ENCODE assay signal across 2 cellular contexts in genomic region chr7:155300641-155301452, GRCh38.
A peak's percentile ranks its signal among the peaks of the same experiment; 100 is the strongest.
TF ChIP-seq lines count a peak whose summit lies in the region.

No MANE protein-coding gene starts in this region.

TF ChIP-seq in IMR-90, 13 proteins besides CTCF, POLR2A, EP300 and RAD21:
- TF ChIP-seq MAFK (IDR thresholded peaks at IDR 0.05; ENCODE audit: low read depth, low read length) (no peak), USF2 (IDR thresholded peaks at IDR 0.05; ENCODE audit: low read depth, low read length) (peak; percentile 35; the same call in 1 of the 2 replicates), CEBPB (IDR thresholded peaks at IDR 0.05; ENCODE audit: low read depth, low read length) (no peak), BHLHE40 (IDR thresholded peaks at IDR 0.05; ENCODE audit: low read depth, low read length) (no peak)

TF ChIP-seq in K562, 482 proteins besides CTCF, POLR2A, EP300 and RAD21 (continues in another document):
- peak; percentile 84 for TF ChIP-seq MEIS2 (IDR thresholded peaks at IDR 0.05; ENCODE audit: partially characterized antibody)
- TF ChIP-seq CREBBP (IDR thresholded peaks at IDR 0.05; ENCODE audit: low read depth, low read length), result no peak
- no peak for TF ChIP-seq HNRNPLL (IDR thresholded peaks at IDR 0.05; ENCODE audit: low read depth, low read length, poor library complexity, severe bottlenecking)
- 0 out of 2 replicates have a peak, but pooled peaks have one; percentile 27 for TF ChIP-seq ZC3H4 (CRISPR knock-in tag; IDR thresholded peaks at IDR 0.05; ENCODE audit: borderline replicate concordance)
- no peak for TF ChIP-seq ETV1 (tag; conservative IDR thresholded peaks at IDR 0.05; ENCODE audit: low read depth)
- TF ChIP-seq CREM (IDR thresholded peaks at IDR 0.05; ENCODE audit: low read depth), result no peak
- no peak for TF ChIP-seq ILK (tag; IDR thresholded peaks at IDR 0.05; ENCODE audit: borderline replicate concordance, low read depth)
- no peak for TF ChIP-seq ZNF3 (CRISPR knock-in tag; IDR thresholded peaks at IDR 0.05)
- TF ChIP-seq USF2 (CRISPR knock-in tag; IDR thresholded peaks at IDR 0.05), result peak; percentile 83
- TF ChIP-seq RAD51 (IDR thresholded peaks at IDR 0.05; ENCODE audit: borderline replicate concordance, low read depth), result peak; percentile 76
- TF ChIP-seq, protein P1, sequence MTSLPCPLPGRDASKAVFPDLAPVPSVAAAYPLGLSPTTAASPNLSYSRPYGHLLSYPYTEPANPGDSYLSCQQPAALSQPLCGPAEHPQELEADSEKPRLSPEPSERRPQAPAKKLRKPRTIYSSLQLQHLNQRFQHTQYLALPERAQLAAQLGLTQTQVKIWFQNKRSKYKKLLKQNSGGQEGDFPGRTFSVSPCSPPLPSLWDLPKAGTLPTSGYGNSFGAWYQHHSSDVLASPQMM (CRISPR knock-in tag; IDR thresholded peaks at IDR 0.05), result no peak
- no peak for TF ChIP-seq ARID1B (IDR thresholded peaks at IDR 0.05)
- no peak for TF ChIP-seq SRF (CRISPR knock-in tag; IDR thresholded peaks at IDR 0.05)
- peak in 1 of 2 experiments; percentile 13 for TF ChIP-seq E2F6 (IDR thresholded peaks at IDR 0.05; ENCODE audit: borderline replicate concordance in 1 of 2, extremely low read depth in 1 of 2, insufficient read depth in 1 of 2, insufficient read length in 1 of 2, low read depth in 1 of 2, low read length in 1 of 2, poor library complexity in 1 of 2, severe bottlenecking in 1 of 2)
- peak; percentile 32; the same call in 1 of the 2 replicates for TF ChIP-seq MAX (CRISPR knock-in tag; IDR thresholded peaks at IDR 0.05)
- TF ChIP-seq CBX2 (IDR thresholded peaks at IDR 0.05; ENCODE audit: insufficient read depth, low read length, poor library complexity, severe bottlenecking), result no peak
- peak; percentile 13; the same call in 1 of the 2 replicates for TF ChIP-seq CREB1 (IDR thresholded peaks at IDR 0.05)
- TF ChIP-seq CREB1 (CRISPR knock-in tag; IDR thresholded peaks at IDR 0.05), result no peak
- TF ChIP-seq ZNF75A (CRISPR knock-in tag; IDR thresholded peaks at IDR 0.05), result no peak
- no peak for TF ChIP-seq ETV5 (CRISPR knock-in tag; IDR thresholded peaks at IDR 0.05; ENCODE audit: low read depth)
- no peak for TF ChIP-seq FOXK2 (conservative IDR thresholded peaks at IDR 0.05 in 1 of 2, IDR thresholded peaks at IDR 0.05 in 1 of 2; ENCODE audit: low read depth in 2 of 2)
- TF ChIP-seq KAT8 (IDR thresholded peaks at IDR 0.05; ENCODE audit: low read depth), result no peak
- no peak for TF ChIP-seq MLLT1 (IDR thresholded peaks at IDR 0.05)
- no peak; a peak in 2 of 4 replicates for TF ChIP-seq SIN3A (IDR thresholded peaks at IDR 0.05; ENCODE audit: borderline replicate concordance in 2 of 2, control insufficient read depth in 1 of 2, low read depth in 2 of 2, low read length in 2 of 2)
- TF ChIP-seq ZNF507 (tag; conservative IDR thresholded peaks at IDR 0.05), result no peak
- no peak for TF ChIP-seq HEY1 (CRISPR knock-in tag; IDR thresholded peaks at IDR 0.05; ENCODE audit: borderline replicate concordance)
- no peak for TF ChIP-seq FOXA3 (CRISPR knock-in tag; conservative IDR thresholded peaks at IDR 0.05 in 1 of 2, IDR thresholded peaks at IDR 0.05 in 1 of 2)
- TF ChIP-seq U2AF2 (optimal IDR thresholded peaks at IDR 0.05; ENCODE audit: low read depth, low read length), result no peak
- TF ChIP-seq ZC3H8 (IDR thresholded peaks at IDR 0.05), result no peak
- no peak for TF ChIP-seq AFF4 (CRISPR knock-in tag; IDR thresholded peaks at IDR 0.05)
- TF ChIP-seq CEBPZ (IDR thresholded peaks at IDR 0.05; ENCODE audit: borderline replicate concordance, low read depth, low read length), result no peak
- peak; percentile 43 for TF ChIP-seq ZNF316 (IDR thresholded peaks at IDR 0.05)
- TF ChIP-seq ZBED1 (IDR thresholded peaks at IDR 0.05), result peak; percentile 79; the same call in 1 of the 2 replicates
- no peak for TF ChIP-seq FOXJ3 (CRISPR knock-in tag; IDR thresholded peaks at IDR 0.05)
- no peak for TF ChIP-seq TARDBP (IDR thresholded peaks at IDR 0.05)
- no peak; the same call in 1 of the 2 replicates for TF ChIP-seq ERF (CRISPR knock-in tag; IDR thresholded peaks at IDR 0.05)
- TF ChIP-seq, protein P2, sequence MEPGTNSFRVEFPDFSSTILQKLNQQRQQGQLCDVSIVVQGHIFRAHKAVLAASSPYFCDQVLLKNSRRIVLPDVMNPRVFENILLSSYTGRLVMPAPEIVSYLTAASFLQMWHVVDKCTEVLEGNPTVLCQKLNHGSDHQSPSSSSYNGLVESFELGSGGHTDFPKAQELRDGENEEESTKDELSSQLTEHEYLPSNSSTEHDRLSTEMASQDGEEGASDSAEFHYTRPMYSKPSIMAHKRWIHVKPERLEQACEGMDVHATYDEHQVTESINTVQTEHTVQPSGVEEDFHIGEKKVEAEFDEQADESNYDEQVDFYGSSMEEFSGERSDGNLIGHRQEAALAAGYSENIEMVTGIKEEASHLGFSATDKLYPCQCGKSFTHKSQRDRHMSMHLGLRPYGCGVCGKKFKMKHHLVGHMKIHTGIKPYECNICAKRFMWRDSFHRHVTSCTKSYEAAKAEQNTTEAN (CRISPR knock-in tag; IDR thresholded peaks at IDR 0.05), result no peak
- TF ChIP-seq ZNF639 (CRISPR knock-in tag; conservative IDR thresholded peaks at IDR 0.05 in 1 of 2, IDR thresholded peaks at IDR 0.05 in 1 of 2), result no peak
- 0 out of 2 replicates have a peak, but pooled peaks have one; percentile 39 for TF ChIP-seq SUPT5H (IDR thresholded peaks at IDR 0.05)
- TF ChIP-seq, protein P3, sequence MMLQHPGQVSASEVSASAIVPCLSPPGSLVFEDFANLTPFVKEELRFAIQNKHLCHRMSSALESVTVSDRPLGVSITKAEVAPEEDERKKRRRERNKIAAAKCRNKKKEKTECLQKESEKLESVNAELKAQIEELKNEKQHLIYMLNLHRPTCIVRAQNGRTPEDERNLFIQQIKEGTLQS (IDR thresholded peaks at IDR 0.05), result no peak
- TF ChIP-seq, protein P3 (CRISPR knock-in tag; conservative IDR thresholded peaks at IDR 0.05), result no peak
- no peak for TF ChIP-seq ZEB2 (IDR thresholded peaks at IDR 0.05)
- no peak for TF ChIP-seq HDAC8 (tag; IDR thresholded peaks at IDR 0.05)
- TF ChIP-seq JUND (IDR thresholded peaks at IDR 0.05; ENCODE audit: borderline replicate concordance, low read depth, low read length), result peak; percentile 7; the same call in 1 of the 2 replicates
- no peak for TF ChIP-seq JUND (tag; IDR thresholded peaks at IDR 0.05; ENCODE audit: borderline replicate concordance, low read depth, low read length)
- TF ChIP-seq ZKSCAN1 (IDR thresholded peaks at IDR 0.05; ENCODE audit: low read depth, low read length), result peak; percentile 88
- no peak for TF ChIP-seq SMARCE1 (IDR thresholded peaks at IDR 0.05)
- TF ChIP-seq EWSR1 (IDR thresholded peaks at IDR 0.05; ENCODE audit: borderline replicate concordance, low read depth, partially characterized antibody), result no peak
- TF ChIP-seq TCF3 (CRISPR knock-in tag; IDR thresholded peaks at IDR 0.05), result no peak
- peak; percentile 81 to 91 for TF ChIP-seq MNT (conservative IDR thresholded peaks at IDR 0.05)
